ENCODE assay signal across 17 cellular contexts in the genomic region with DNA sequence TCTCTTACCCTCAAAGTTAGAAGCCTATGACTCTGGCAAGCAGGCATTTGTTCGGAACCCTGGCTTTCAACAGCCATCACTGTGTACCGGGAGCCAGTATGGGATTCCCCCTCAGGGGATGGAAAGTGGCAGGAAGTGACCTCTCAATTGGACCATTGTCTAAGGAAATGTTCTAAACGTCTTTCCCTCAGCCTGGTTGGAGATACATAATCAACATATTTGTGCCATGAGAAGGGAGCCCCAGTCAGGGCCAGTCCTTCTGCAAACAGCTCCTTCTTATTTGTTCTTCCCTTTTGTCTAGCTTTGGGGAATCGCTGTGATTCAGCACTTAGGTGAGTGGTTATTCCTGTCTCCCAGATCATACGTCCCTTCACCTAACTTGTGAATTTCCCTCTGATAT.
DNase-seq lines count a peak whose midpoint lies in the region; ATAC-seq and TF ChIP-seq lines count a peak whose summit lies in the region.
"Had no signal": no experiment of that assay in that cellular context is flagged by ENCODE, and none has a peak within 500 bp of the region (broad histone marks: within the 10 kb centered on the region; RNA-seq: fewer than 3 reads in every experiment).

No MANE protein-coding gene starts in this region.

- no peaks in the 10 kb centered on the region for H4K20me1 ChIP-seq in GM23338 (replicated peaks; ENCODE audit: insufficient read depth)

- H3K4me2 ChIP-seq in GM23338, result no peak overlapping the region; the same call in 1 of the 2 replicates

- H3K9me2 ChIP-seq in GM23338 (ENCODE audit: insufficient read depth), result peaks cover 9% of the 10 kb centered on the region

- ATAC-seq in GM23338 (no peak), HG02981 (IDR thresholded peaks at IDR 0.05; ENCODE audit: unreplicated experiment) (no peak)
- ATAC-seq: stimulated activated effector memory CD8-positive, alpha-beta T cell treated with anti-CD3 and anti-CD28 coated beads, Interleukin-12 subunit alpha, Interleukin-12 subunit beta, amount 100 ng/mL, for 72 hours had no signal

- H3K9me3 Mint-ChIP-seq in GM23338, result no peaks in the 10 kb centered on the region

- no peaks in the 10 kb centered on the region for H3F3A ChIP-seq in GM23338 (replicated peaks; ENCODE audit: low read depth)

- no peaks in the 10 kb centered on the region for H3K36me3 Mint-ChIP-seq in GM23338 (ENCODE audit: low read depth)
- H3K36me3 Mint-ChIP-seq: activated naive CD8-positive, alpha-beta T cell; stimulated activated effector memory CD8-positive, alpha-beta T cell treated with anti-CD3 and anti-CD28 coated beads, Interleukin-12 subunit alpha, Interleukin-12 subunit beta, amount 100 ng/mL, for 72 hours had no signal

- H3K36me3 ChIP-seq in GM23338 (ENCODE audit: insufficient read depth), result no peaks in the 10 kb centered on the region
- H3K36me3 ChIP-seq: uterus had no signal

- peaks cover 4% of the 10 kb centered on the region; the same call in 1 of the 2 replicates for H3K4me1 ChIP-seq in GM23338 (ENCODE audit: insufficient read depth)
- H3K4me1 ChIP-seq: uterus had no signal

- H3K79me2 ChIP-seq in GM23338 (replicated peaks; ENCODE audit: insufficient read depth), result no peaks in the 10 kb centered on the region

- no peak overlapping the region for H3K27ac ChIP-seq in GM23338 (ENCODE audit: low read depth)
- H3K27ac ChIP-seq: uterus had no signal

- no peak overlapping the region; the same call in 1 of the 2 replicates for H2AFZ ChIP-seq in GM23338

- peaks cover 2% of the 10 kb centered on the region for H3K27me3 Mint-ChIP-seq in GM23338 (ENCODE audit: insufficient read depth, low read depth, poor library complexity)
- H3K27me3 Mint-ChIP-seq: activated naive CD8-positive, alpha-beta T cell had no signal

- peaks cover 8% of the 10 kb centered on the region; the same call in 2 of the 3 replicates for H3K4me1 Mint-ChIP-seq in GM23338
- H3K4me1 Mint-ChIP-seq: stimulated activated effector memory CD8-positive, alpha-beta T cell treated with anti-CD3 and anti-CD28 coated beads, Interleukin-12 subunit alpha, Interleukin-12 subunit beta, amount 100 ng/mL, for 72 hours had no signal

- no peak for TF ChIP-seq CTCF in GM23338 (conservative IDR thresholded peaks at IDR 0.05; ENCODE audit: low read depth in 2 of 2)
- TF ChIP-seq CTCF in fibroblast of the aortic adventitia (IDR thresholded peaks at IDR 0.05; ENCODE audit: insufficient read depth, low read length), result no peak

- DNase-seq in A172 (ENCODE audit: low spot score) (peak; percentile 57), GM23338 (ENCODE audit: low spot score) (peak; percentile 8), UCSD-AML1 (lab: John Stamatoyannopoulos, UW; ENCODE audit: unreplicated experiment) (peak; percentile 4), fibroblast of the aortic adventitia (ENCODE audit: low read depth) (peak; percentile 1), T-helper 2 cell (no peak), AML-193 (lab: John Stamatoyannopoulos, UW) (no peak), amygdala (lab: John Stamatoyannopoulos, UW) (no peak)
- DNase-seq: DMS 273 treated with DMSO at 0.1 percent for 48 hours; kidney; NCI-H1048; NCI-H510A; retina; stimulated activated CD4-positive, alpha-beta T cell treated with anti-CD3 and anti-CD28 coated beads, Interleukin-4, amount 100 ng/mL, for 1 hour; uterus had no signal

- H3K4me3 ChIP-seq in GM23338, result no peak overlapping the region
- no peak overlapping the region for H3K4me3 ChIP-seq in fibroblast of the aortic adventitia (ENCODE audit: low read depth, low read length)
- H3K4me3 ChIP-seq: uterus had no signal

- no peak overlapping the region for H3K27ac Mint-ChIP-seq in GM23338
- H3K27ac Mint-ChIP-seq: activated naive CD8-positive, alpha-beta T cell; stimulated activated effector memory CD8-positive, alpha-beta T cell treated with anti-CD3 and anti-CD28 coated beads, Interleukin-12 subunit alpha, Interleukin-12 subunit beta, amount 100 ng/mL, for 72 hours had no signal

- H3K27me3 ChIP-seq in GM23338 (ENCODE audit: insufficient read depth), result no peaks in the 10 kb centered on the region
- H3K27me3 ChIP-seq: uterus had no signal

- H3K4me3 Mint-ChIP-seq in GM23338, result no peak overlapping the region
- H3K4me3 Mint-ChIP-seq: activated naive CD8-positive, alpha-beta T cell; stimulated activated effector memory CD8-positive, alpha-beta T cell treated with anti-CD3 and anti-CD28 coated beads, Interleukin-12 subunit alpha, Interleukin-12 subunit beta, amount 100 ng/mL, for 72 hours had no signal

TF ChIP-seq in GM23338, 12 proteins besides CTCF, POLR2A, EP300 and RAD21:
- TF ChIP-seq, protein P1, sequence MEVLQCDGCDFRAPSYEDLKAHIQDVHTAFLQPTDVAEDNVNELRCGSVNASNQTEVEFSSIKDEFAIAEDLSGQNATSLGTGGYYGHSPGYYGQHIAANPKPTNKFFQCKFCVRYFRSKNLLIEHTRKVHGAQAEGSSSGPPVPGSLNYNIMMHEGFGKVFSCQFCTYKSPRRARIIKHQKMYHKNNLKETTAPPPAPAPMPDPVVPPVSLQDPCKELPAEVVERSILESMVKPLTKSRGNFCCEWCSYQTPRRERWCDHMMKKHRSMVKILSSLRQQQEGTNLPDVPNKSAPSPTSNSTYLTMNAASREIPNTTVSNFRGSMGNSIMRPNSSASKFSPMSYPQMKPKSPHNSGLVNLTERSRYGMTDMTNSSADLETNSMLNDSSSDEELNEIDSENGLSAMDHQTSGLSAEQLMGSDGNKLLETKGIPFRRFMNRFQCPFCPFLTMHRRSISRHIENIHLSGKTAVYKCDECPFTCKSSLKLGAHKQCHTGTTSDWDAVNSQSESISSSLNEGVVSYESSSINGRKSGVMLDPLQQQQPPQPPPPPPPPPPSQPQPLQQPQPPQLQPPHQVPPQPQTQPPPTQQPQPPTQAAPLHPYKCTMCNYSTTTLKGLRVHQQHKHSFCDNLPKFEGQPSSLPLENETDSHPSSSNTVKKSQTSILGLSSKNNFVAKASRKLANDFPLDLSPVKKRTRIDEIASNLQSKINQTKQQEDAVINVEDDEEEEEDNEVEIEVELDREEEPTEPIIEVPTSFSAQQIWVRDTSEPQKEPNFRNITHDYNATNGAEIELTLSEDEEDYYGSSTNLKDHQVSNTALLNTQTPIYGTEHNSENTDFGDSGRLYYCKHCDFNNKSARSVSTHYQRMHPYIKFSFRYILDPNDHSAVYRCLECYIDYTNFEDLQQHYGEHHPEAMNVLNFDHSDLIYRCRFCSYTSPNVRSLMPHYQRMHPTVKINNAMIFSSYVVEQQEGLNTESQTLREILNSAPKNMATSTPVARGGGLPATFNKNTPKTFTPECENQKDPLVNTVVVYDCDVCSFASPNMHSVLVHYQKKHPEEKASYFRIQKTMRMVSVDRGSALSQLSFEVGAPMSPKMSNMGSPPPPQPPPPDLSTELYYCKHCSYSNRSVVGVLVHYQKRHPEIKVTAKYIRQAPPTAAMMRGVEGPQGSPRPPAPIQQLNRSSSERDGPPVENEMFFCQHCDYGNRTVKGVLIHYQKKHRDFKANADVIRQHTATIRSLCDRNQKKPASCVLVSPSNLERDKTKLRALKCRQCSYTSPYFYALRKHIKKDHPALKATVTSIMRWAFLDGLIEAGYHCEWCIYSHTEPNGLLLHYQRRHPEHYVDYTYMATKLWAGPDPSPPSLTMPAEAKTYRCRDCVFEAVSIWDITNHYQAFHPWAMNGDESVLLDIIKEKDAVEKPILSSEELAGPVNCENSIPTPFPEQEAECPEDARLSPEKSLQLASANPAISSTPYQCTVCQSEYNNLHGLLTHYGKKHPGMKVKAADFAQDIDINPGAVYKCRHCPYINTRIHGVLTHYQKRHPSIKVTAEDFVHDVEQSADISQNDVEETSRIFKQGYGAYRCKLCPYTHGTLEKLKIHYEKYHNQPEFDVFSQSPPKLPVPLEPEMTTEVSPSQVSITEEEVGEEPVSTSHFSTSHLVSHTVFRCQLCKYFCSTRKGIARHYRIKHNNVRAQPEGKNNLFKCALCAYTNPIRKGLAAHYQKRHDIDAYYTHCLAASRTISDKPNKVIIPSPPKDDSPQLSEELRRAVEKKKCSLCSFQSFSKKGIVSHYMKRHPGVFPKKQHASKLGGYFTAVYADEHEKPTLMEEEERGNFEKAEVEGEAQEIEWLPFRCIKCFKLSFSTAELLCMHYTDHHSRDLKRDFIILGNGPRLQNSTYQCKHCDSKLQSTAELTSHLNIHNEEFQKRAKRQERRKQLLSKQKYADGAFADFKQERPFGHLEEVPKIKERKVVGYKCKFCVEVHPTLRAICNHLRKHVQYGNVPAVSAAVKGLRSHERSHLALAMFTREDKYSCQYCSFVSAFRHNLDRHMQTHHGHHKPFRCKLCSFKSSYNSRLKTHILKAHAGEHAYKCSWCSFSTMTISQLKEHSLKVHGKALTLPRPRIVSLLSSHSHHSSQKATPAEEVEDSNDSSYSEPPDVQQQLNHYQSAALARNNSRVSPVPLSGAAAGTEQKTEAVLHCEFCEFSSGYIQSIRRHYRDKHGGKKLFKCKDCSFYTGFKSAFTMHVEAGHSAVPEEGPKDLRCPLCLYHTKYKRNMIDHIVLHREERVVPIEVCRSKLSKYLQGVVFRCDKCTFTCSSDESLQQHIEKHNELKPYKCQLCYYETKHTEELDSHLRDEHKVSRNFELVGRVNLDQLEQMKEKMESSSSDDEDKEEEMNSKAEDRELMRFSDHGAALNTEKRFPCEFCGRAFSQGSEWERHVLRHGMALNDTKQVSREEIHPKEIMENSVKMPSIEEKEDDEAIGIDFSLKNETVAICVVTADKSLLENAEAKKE (CRISPR knock-in tag; IDR thresholded peaks at IDR 0.05), result 0 out of 2 replicates have a peak, but pooled peaks have one; percentile 33
- TF ChIP-seq CREB1 (CRISPR knock-in tag; IDR thresholded peaks at IDR 0.05; ENCODE audit: low read depth) (no peak), EZH2phosphoT487 (IDR thresholded peaks at IDR 0.05; ENCODE audit: unreplicated experiment) (no peak), ZNF114 (CRISPR knock-in tag; IDR thresholded peaks at IDR 0.05) (no peak)

Comparison
In these comparisons a context has a peak if more than half of its experiments do, and no peak if none do; other contexts are left out.
1. DNase-seq: peak in A172 (single experiment), GM23338 (single experiment), UCSD-AML1 (single experiment) and fibroblast of the aortic adventitia (single experiment); none in T-helper 2 cell (0 of 5), AML-193 (0 of 2) and amygdala (0 of 56).